Comparison of ENCODE assay signal across 9 cellular contexts in the genomic region with DNA sequence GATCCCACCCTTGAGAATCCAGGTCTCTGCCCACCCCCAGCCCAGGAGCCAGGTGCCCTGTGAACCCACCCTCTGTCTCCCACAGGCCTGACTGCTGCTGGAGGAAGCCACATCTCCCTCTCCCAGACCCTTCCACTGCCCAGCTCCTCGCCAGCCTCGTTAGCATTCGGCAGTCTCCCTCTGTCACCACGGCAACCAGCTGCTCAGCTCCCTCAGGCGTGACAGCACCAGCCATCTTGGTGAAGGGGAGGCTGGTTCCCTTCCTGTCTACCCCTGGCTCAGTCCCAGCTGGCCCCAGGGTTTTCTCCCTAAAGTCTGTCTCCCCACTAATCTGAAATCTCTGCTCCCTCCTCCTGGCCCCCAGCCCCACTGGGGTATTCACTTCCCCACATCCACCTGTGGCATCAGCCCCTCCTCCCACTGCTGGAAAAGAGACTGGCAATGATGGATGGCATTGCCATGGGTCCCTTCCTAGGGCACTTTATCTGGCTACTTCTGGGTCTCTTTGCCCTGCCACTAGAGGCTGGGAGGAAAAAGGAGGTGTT. TPM values are rescaled to one million over a fixed set of nuclear protein-coding genes. Genes with fewer than 3 reads are reported as not detected.
A peak's percentile ranks its signal among the peaks of the same experiment; 100 is the strongest.
DNase-seq lines count a peak whose midpoint lies in the region; ATAC-seq, FAIRE-seq and TF ChIP-seq lines count a peak whose summit lies in the region.
"Had no signal": no experiment of that assay in that cellular context is flagged by ENCODE, and none has a peak within 500 bp of the region (broad histone marks: within the 10 kb centered on the region; RNA-seq: fewer than 3 reads in every experiment).

No MANE protein-coding gene starts in this region.

- WGBS in small intestine, 3 donors, result 26 to 36% (median 34%) methylated on average over 5 of the region's 5 CpGs

- DNase-seq in GM12891 (ENCODE audit: insufficient read length, low spot score) (no peak), NCI-H1694 (lab: John Stamatoyannopoulos, UW) (peak; percentile 9), WERI-Rb-1 (peak; percentile 61), nucleus accumbens (lab: John Stamatoyannopoulos, UW) (peak in 32 of 56 donors; percentile 11 to 75 (median 34)), vagina (ENCODE audit: extremely low spot score in 2 of 2) (no peak), HEK293T (ENCODE audit: extremely low spot score) (no peak), small intestine (no peak)
- DNase-seq: GF-D8 had no signal

- H3K4me3 ChIP-seq in WERI-Rb-1 (ENCODE audit: low read depth, low read length) (no peak overlapping the region), vagina (no peak overlapping the region), small intestine (ENCODE audit: low read depth in 1 of 2, low read length in 2 of 2) (no peak overlapping the region)

- FAIRE-seq in GM12891 (lab: Jason Lieb, UNC) (peak; percentile 74), small intestine (lab: Jason Lieb, UNC) (no peak)

- H3K36me3 ChIP-seq in WERI-Rb-1 (no peaks in the 10 kb centered on the region), vagina (no peaks in the 10 kb centered on the region), small intestine (ENCODE audit: control insufficient read depth in 2 of 2, insufficient read depth in 2 of 2, low read length in 2 of 2) (no peaks in the 10 kb centered on the region)

- no peak for ATAC-seq in HG03460 (IDR thresholded peaks at IDR 0.05; ENCODE audit: unreplicated experiment)

- H3K4me1 ChIP-seq in vagina (no peaks in the 10 kb centered on the region), small intestine (ENCODE audit: control insufficient read depth in 2 of 2, insufficient read depth in 1 of 2, low read depth in 1 of 2, low read length in 1 of 2) (no peaks in the 10 kb centered on the region)

- POLR2A ChIA-PET in HEK293T (lab: Yijun Ruan, JAX), result interaction anchor here (1.1 kb wide), 1 partner anchor 9 kb away, joined by 3 read pairs; no protein-coding TSS in a partner anchor

- H3K27ac ChIP-seq in WERI-Rb-1 (no peak overlapping the region), vagina (no peak overlapping the region), small intestine (ENCODE audit: low read depth in 1 of 2, low read length in 1 of 2) (no peak overlapping the region)

- CTCF ChIA-PET in HEK293T (lab: Yijun Ruan, JAX), result no interaction called here

- intact Hi-C loops in vagina (cut with DNase I), result no loop called here

- H3K9me3 ChIP-seq in WERI-Rb-1 (ENCODE audit: severe bottlenecking) (no peaks in the 10 kb centered on the region), vagina (no peaks in the 10 kb centered on the region), small intestine (ENCODE audit: control insufficient read depth, low read depth) (no peaks in the 10 kb centered on the region)

- TF ChIP-seq POLR2A in GM12891 (IDR thresholded peaks at IDR 0.05; ENCODE audit: low read depth, low read length) (no peak), vagina (IDR thresholded peaks at IDR 0.05) (no peak)

- TF ChIP-seq CTCF in WERI-Rb-1 (IDR thresholded peaks at IDR 0.05; ENCODE audit: low read depth, low read length) (no peak), vagina (IDR thresholded peaks at IDR 0.05) (no peak)

- no peaks in the 10 kb centered on the region for H3K27me3 ChIP-seq in WERI-Rb-1 (ENCODE audit: insufficient read depth, low read depth, severe bottlenecking)
- no peaks in the 10 kb centered on the region for H3K27me3 ChIP-seq in vagina
- H3K27me3 ChIP-seq in small intestine (ENCODE audit: control insufficient read depth in 2 of 2, insufficient read depth in 2 of 2, low read length in 2 of 2), result peaks cover 2 to 3% of the 10 kb centered on the region in 2 donors

TF ChIP-seq in GM12891, 5 proteins besides CTCF, POLR2A, EP300 and RAD21:
- no peak for TF ChIP-seq TAF1 (IDR thresholded peaks at IDR 0.05; ENCODE audit: low read depth, low read length)
- TF ChIP-seq PAX5 (IDR thresholded peaks at IDR 0.05; ENCODE audit: insufficient read depth, low read length, severe bottlenecking), result peak; percentile 56

TF ChIP-seq in HEK293T, 16 proteins besides CTCF, POLR2A, EP300 and RAD21:
- no peak for TF ChIP-seq FOXK2 (IDR thresholded peaks at IDR 0.05)
- no peak for TF ChIP-seq FOXA1 (IDR thresholded peaks at IDR 0.05)
- no peak for TF ChIP-seq L3MBTL2 (conservative IDR thresholded peaks at IDR 0.05)
- no peak for TF ChIP-seq LEF1 (IDR thresholded peaks at IDR 0.05; ENCODE audit: borderline replicate concordance)
- no peak for TF ChIP-seq SP1 (IDR thresholded peaks at IDR 0.05)
- TF ChIP-seq SUZ12 (IDR thresholded peaks at IDR 0.05), result no peak
- no peak for TF ChIP-seq HDGF (IDR thresholded peaks at IDR 0.05; ENCODE audit: borderline replicate concordance)
- TF ChIP-seq ARNT (IDR thresholded peaks at IDR 0.05), result no peak

RNA-seq across cellular contexts. Expression of gene NRXN2, which starts 28.1 kb away (rescaled TPM):
- polyA plus RNA-seq in GM12891 (2012; ENCODE audit: low read depth, missing spikeins), result 0.71 TPM
- 16.9 TPM for total RNA-seq in vagina
- 1 to 10 TPM in 2 of 3 donors, under 1 TPM in 1; 0.45 to 4.4 (median 1.1) TPM for polyA plus RNA-seq in small intestine

RNA-seq across cellular contexts. Expression of gene RASGRP2, which starts 49.0 kb away (rescaled TPM):
- polyA plus RNA-seq in GM12891 (2012; ENCODE audit: low read depth, missing spikeins), result 3.8 TPM
- total RNA-seq in vagina, result 27.5 TPM
- 10 to 100 TPM in 1 of 3 donors, 1 to 10 TPM in 2; 2.9 to 14.6 (median 4.6) TPM for polyA plus RNA-seq in small intestine

Comparison
In these comparisons a context has a peak if more than half of its experiments do, and no peak if none do; other contexts are left out.
1. DNase-seq: peak in NCI-H1694 (single experiment), WERI-Rb-1 (single experiment) and nucleus accumbens (32 of 56); none in GM12891 (single experiment), vagina (0 of 2), HEK293T (single experiment) and small intestine (single experiment).